8 cellular contexts compared by ENCODE assay signal in genomic region chr2:238320246-238320647, GRCh38. TPM values are rescaled to one million over a fixed set of nuclear protein-coding genes. Genes with fewer than 3 reads are reported as not detected.
DNase-seq lines count a peak whose midpoint lies in the region; ATAC-seq and TF ChIP-seq lines count a peak whose summit lies in the region.

A gene with protein sequence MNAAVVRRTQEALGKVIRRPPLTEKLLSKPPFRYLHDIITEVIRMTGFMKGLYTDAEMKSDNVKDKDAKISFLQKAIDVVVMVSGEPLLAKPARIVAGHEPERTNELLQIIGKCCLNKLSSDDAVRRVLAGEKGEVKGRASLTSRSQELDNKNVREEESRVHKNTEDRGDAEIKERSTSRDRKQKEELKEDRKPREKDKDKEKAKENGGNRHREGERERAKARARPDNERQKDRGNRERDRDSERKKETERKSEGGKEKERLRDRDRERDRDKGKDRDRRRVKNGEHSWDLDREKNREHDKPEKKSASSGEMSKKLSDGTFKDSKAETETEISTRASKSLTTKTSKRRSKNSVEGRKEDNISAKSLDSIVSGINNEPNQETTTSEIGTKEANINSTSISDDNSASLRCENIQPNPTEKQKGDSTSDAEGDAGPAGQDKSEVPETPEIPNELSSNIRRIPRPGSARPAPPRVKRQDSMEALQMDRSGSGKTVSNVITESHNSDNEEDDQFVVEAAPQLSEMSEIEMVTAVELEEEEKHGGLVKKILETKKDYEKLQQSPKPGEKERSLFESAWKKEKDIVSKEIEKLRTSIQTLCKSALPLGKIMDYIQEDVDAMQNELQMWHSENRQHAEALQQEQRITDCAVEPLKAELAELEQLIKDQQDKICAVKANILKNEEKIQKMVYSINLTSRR (plus strand): TSS chr2:238320518. CDS start chr2:238320663, 145 bp downstream.

- no peaks in the 10 kb centered on the region for H3K27me3 ChIP-seq in testis

- in situ Hi-C loops in G401 (cut with HindIII; ENCODE audit: low sequenced_read_pairs), result no loop called here

- TF ChIP-seq CTCF in HEK293 (tag by site-specific recombination; IDR thresholded peaks at IDR 0.05) (no peak), osteocyte (IDR thresholded peaks at IDR 0.05) (no peak), testis (IDR thresholded peaks at IDR 0.05) (no peak)

- H3K9me3 Mint-ChIP-seq in activated naive CD4-positive, alpha-beta T cell treated with anti-CD3 and anti-CD28 coated beads, Interleukin-2, amount 50 U/mL, for 72 hours, result no peaks in the 10 kb centered on the region
- H3K9me3 Mint-ChIP-seq in osteocyte (ENCODE audit: unreplicated experiment), result no peaks in the 10 kb centered on the region

- H3K4me1 ChIP-seq in HEK293 (ENCODE audit: control insufficient read depth, insufficient read depth, low read length) (0 out of 2 replicates have a peak, but pooled peaks cover 2% of the 10 kb centered on the region), testis (peaks cover 10% of the 10 kb centered on the region)

- POLR2A ChIA-PET in HEK293 (lab: Yijun Ruan, JAX), result no interaction called here

- H3K4me3 ChIP-seq in HEK293 (ENCODE audit: low read depth, low read length) (peak within 1 kb of the TSS; percentile 87), testis (peak within 1 kb of the TSS; percentile 64 to 90)

- no peak within 1 kb of the TSS for H3K27ac Mint-ChIP-seq in activated naive CD4-positive, alpha-beta T cell treated with anti-CD3 and anti-CD28 coated beads, Interleukin-2, amount 50 U/mL, for 72 hours
- peak within 1 kb of the TSS; percentile 47 for H3K27ac Mint-ChIP-seq in osteocyte (ENCODE audit: unreplicated experiment)

- no peaks in the 10 kb centered on the region for H3K9me3 ChIP-seq in HEK293 (ENCODE audit: control insufficient read depth, insufficient read depth, low read depth, low read length)
- H3K9me3 ChIP-seq in testis, result no peaks in the 10 kb centered on the region

- H3K36me3 ChIP-seq in HEK293 (ENCODE audit: control insufficient read depth in 2 of 2, insufficient read depth in 1 of 2, low read length in 2 of 2), result peaks cover under 1 to 21% of the 10 kb centered on the region in 2 experiments; a peak in 2 of 3 replicates
- no peaks in the 10 kb centered on the region for H3K36me3 ChIP-seq in testis (ENCODE audit: low read depth, missing control alignments)

- peak; percentile 96 for ATAC-seq in SK-N-SH treated with all-trans-retinoic acid at 6 μM for 48 hours
- ATAC-seq in activated naive CD4-positive, alpha-beta T cell treated with anti-CD3 and anti-CD28 coated beads, Interleukin-2, amount 50 U/mL, for 72 hours, result peak; percentile 97

- peaks cover 17% of the 10 kb centered on the region for H3K4me1 Mint-ChIP-seq in osteocyte (ENCODE audit: unreplicated experiment)

- CTCF ChIA-PET in HEK293 (lab: Yijun Ruan, JAX), result interaction anchor here (0.6 to 0.7 kb wide), 2 partner anchors 47 to 395 kb away, joined by 4 read pairs; no protein-coding TSS in a partner anchor

- WGBS in testis, 2 donors, result 0% methylated on average over 8 to 50 of the region's 58 CpGs

- TF ChIP-seq POLR2A in testis (IDR thresholded peaks at IDR 0.05), result no peak

- DNase-seq in G401 (ENCODE audit: low spot score) (peak; percentile 91), MV-4-11 (lab: John Stamatoyannopoulos, UW) (peak; percentile 67), head of caudate nucleus (peak; percentile 77 to 98 (median 96)), osteocyte (ENCODE audit: extremely low spot score, unreplicated experiment) (peak; percentile 97), testis (peak; percentile 95)
- DNase-seq in activated naive CD4-positive, alpha-beta T cell treated with anti-CD3 and anti-CD28 coated beads, Interleukin-2, amount 50 U/mL, for 72 hours (ENCODE audit: low spot score in 2 of 2), result peak; percentile 82 to 87

- no peaks in the 10 kb centered on the region for H3K36me3 Mint-ChIP-seq in activated naive CD4-positive, alpha-beta T cell treated with anti-CD3 and anti-CD28 coated beads, Interleukin-2, amount 50 U/mL, for 72 hours
- peaks cover 4% of the 10 kb centered on the region for H3K36me3 Mint-ChIP-seq in osteocyte (ENCODE audit: unreplicated experiment)

- peak within 1 kb of the TSS; percentile 35; the same call in 1 of the 2 replicates for H3K27ac ChIP-seq in HEK293 (ENCODE audit: extremely low read depth, low read depth, low read length)
- peak within 1 kb of the TSS in 1 of 2 donors; percentile 47 for H3K27ac ChIP-seq in testis

- H3K4me3 Mint-ChIP-seq in osteocyte (ENCODE audit: unreplicated experiment), result peak within 1 kb of the TSS; percentile 76

- peaks cover 12% of the 10 kb centered on the region for H3K27me3 Mint-ChIP-seq in osteocyte (ENCODE audit: unreplicated experiment)

- intact Hi-C loops in head of caudate nucleus (cut with DNase I), result loop anchor here (2.0 kb wide), 1 partner anchor 31 kb away; the partner anchor contains the start of gene PER2
- intact Hi-C loops in testis (cut with DNase I; ENCODE audit: low total_unique reads), result no loop called here

TF ChIP-seq in HEK293, 187 proteins besides CTCF, POLR2A, EP300 and RAD21 (continues in another document):
- TF ChIP-seq, protein P1, sequence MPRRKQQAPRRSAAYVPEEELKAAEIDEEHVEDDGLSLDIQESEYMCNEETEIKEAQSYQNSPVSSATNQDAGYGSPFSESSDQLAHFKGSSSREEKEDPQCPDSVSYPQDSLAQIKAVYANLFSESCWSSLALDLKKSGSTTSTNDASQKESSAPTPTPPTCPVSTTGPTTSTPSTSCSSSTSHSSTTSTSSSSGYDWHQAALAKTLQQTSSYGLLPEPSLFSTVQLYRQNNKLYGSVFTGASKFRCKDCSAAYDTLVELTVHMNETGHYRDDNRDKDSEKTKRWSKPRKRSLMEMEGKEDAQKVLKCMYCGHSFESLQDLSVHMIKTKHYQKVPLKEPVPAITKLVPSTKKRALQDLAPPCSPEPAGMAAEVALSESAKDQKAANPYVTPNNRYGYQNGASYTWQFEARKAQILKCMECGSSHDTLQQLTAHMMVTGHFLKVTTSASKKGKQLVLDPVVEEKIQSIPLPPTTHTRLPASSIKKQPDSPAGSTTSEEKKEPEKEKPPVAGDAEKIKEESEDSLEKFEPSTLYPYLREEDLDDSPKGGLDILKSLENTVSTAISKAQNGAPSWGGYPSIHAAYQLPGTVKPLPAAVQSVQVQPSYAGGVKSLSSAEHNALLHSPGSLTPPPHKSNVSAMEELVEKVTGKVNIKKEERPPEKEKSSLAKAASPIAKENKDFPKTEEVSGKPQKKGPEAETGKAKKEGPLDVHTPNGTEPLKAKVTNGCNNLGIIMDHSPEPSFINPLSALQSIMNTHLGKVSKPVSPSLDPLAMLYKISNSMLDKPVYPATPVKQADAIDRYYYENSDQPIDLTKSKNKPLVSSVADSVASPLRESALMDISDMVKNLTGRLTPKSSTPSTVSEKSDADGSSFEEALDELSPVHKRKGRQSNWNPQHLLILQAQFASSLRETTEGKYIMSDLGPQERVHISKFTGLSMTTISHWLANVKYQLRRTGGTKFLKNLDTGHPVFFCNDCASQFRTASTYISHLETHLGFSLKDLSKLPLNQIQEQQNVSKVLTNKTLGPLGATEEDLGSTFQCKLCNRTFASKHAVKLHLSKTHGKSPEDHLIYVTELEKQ (tag by site-specific recombination; IDR thresholded peaks at IDR 0.05; ENCODE audit: borderline replicate concordance), result no peak
- TF ChIP-seq ZNF626 (tag by site-specific recombination; IDR thresholded peaks at IDR 0.05) (no peak), ZBTB1 (tag by site-specific recombination; IDR thresholded peaks at IDR 0.05) (no peak), ZNF37A (tag by site-specific recombination; IDR thresholded peaks at IDR 0.05) (no peak), ZNF529 (tag by site-specific recombination; IDR thresholded peaks at IDR 0.05; ENCODE audit: insufficient replicate concordance) (no peak), ZNF558 (tag by site-specific recombination; IDR thresholded peaks at IDR 0.05) (no peak), ZNF354C (tag by site-specific recombination; IDR thresholded peaks at IDR 0.05; ENCODE audit: borderline replicate concordance, low read depth) (no peak)

TF ChIP-seq in SK-N-SH treated with all-trans-retinoic acid at 6 μM for 48 hours, 23 proteins besides CTCF, POLR2A, EP300 and RAD21 (continues in another document):
- no peak for TF ChIP-seq ARNTL (CRISPR knock-in tag; IDR thresholded peaks at IDR 0.05; ENCODE audit: borderline replicate concordance, low read depth)
- no peak for TF ChIP-seq ZNF8 (CRISPR knock-in tag; IDR thresholded peaks at IDR 0.05)
- TF ChIP-seq CREB5 (CRISPR knock-in tag; IDR thresholded peaks at IDR 0.05; ENCODE audit: low read depth), result no peak
- TF ChIP-seq GLIS3 (CRISPR knock-in tag; IDR thresholded peaks at IDR 0.05), result no peak
- TF ChIP-seq ZNF565 (CRISPR knock-in tag; conservative IDR thresholded peaks at IDR 0.05; ENCODE audit: low read depth), result no peak
- TF ChIP-seq, protein P2, sequence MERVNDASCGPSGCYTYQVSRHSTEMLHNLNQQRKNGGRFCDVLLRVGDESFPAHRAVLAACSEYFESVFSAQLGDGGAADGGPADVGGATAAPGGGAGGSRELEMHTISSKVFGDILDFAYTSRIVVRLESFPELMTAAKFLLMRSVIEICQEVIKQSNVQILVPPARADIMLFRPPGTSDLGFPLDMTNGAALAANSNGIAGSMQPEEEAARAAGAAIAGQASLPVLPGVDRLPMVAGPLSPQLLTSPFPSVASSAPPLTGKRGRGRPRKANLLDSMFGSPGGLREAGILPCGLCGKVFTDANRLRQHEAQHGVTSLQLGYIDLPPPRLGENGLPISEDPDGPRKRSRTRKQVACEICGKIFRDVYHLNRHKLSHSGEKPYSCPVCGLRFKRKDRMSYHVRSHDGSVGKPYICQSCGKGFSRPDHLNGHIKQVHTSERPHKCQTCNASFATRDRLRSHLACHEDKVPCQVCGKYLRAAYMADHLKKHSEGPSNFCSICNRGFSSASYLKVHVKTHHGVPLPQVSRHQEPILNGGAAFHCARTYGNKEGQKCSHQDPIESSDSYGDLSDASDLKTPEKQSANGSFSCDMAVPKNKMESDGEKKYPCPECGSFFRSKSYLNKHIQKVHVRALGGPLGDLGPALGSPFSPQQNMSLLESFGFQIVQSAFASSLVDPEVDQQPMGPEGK (CRISPR knock-in tag; IDR thresholded peaks at IDR 0.05; ENCODE audit: borderline replicate concordance), result no peak

RNA-seq across cellular contexts. Expression of the gene that starts here (rescaled TPM):
- 11.5 and 20.9 TPM in 2 replicates for total RNA-seq in G401 (2014; rRNA removed; shearing (Covaris generic))
- total RNA-seq in activated naive CD4-positive, alpha-beta T cell treated with anti-CD3 and anti-CD28 coated beads, Interleukin-2, amount 50 U/mL, for 72 hours, result 10 to 100 TPM in 1 of 2 donors, 1 to 10 TPM in 1; 1.0 to 11.7 TPM
- total RNA-seq in osteocyte (17.3 and 19.4 TPM in 2 replicates), testis (10 to 100 TPM; 22.1 to 38.0 TPM)
- polyA plus RNA-seq in testis (ENCODE audit: insufficient read depth, low read depth, low replicate concordance), result 40.9 TPM
